Comparison of ENCODE assay signal across 14 cellular contexts in the genomic region with DNA sequence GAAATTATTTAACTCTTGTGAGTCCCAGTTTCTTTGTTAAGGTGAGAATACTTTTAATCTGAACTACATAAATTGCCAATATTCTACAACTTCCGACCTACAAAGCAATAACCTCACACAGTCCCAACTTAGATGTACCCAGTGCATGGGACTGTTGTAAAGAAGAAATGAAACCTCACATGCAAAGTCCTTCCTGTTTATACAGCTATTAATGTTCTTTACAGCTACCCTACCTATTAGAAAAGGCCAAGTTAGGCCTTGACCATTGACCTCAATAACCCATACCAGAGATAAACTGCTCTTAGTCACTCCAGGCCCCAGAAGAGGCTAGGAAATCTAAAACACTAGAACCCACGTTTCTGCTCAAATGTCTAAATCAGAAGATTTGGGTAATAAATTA.
DNase-seq lines count a peak whose midpoint lies in the region; ATAC-seq and TF ChIP-seq lines count a peak whose summit lies in the region.
"Had no signal": no experiment of that assay in that cellular context is flagged by ENCODE, and none has a peak within 500 bp of the region (broad histone marks: within the 10 kb centered on the region; RNA-seq: fewer than 3 reads in every experiment).

No MANE protein-coding gene starts in this region.

- no peaks in the 10 kb centered on the region for H3K36me3 Mint-ChIP-seq in progenitor cell of endocrine pancreas (ENCODE audit: insufficient read depth)

- DNase-seq in progenitor cell of endocrine pancreas (ENCODE audit: low spot score, unreplicated experiment) (no peak), hepatic stellate cell (ENCODE audit: low spot score) (no peak), GM19238 (ENCODE audit: insufficient read length, low spot score) (no peak), DMS53 treated with DMSO at 0.1 percent for 48 hours (lab: John Stamatoyannopoulos, UW; ENCODE audit: unreplicated experiment) (no peak)
- DNase-seq: activated CD4-positive, alpha-beta memory T cell treated with anti-CD3 and anti-CD28 coated beads, Interleukin-2, amount 10 ng/mL, durations not matched to agents 7 days and 5 days; DMS79; gastrocnemius medialis; NCI-H446; trophoblast cell had no signal

- no peak for TF ChIP-seq CTCF in progenitor cell of endocrine pancreas (IDR thresholded peaks at IDR 0.05; ENCODE audit: unreplicated experiment)

- ATAC-seq in GM19035 (IDR thresholded peaks at IDR 0.05; ENCODE audit: unreplicated experiment), result peak; percentile 99
- peak; percentile 90 for ATAC-seq in GM21786 (IDR thresholded peaks at IDR 0.05; ENCODE audit: unreplicated experiment)
- ATAC-seq in HG03175 (IDR thresholded peaks at IDR 0.05; ENCODE audit: unreplicated experiment), result peak; percentile 83
- ATAC-seq: gastrocnemius medialis had no signal

- H3K4me3 Mint-ChIP-seq in progenitor cell of endocrine pancreas (ENCODE audit: low read depth), result no peak overlapping the region
- H3K4me3 Mint-ChIP-seq: activated CD4-positive, alpha-beta memory T cell treated with anti-CD3 and anti-CD28 coated beads, Interleukin-2, amount 10 ng/mL, durations not matched to agents 7 days and 5 days; nephron had no signal

- H3K27me3 Mint-ChIP-seq in progenitor cell of endocrine pancreas, result peaks cover 3% of the 10 kb centered on the region
- H3K27me3 Mint-ChIP-seq: activated CD4-positive, alpha-beta memory T cell treated with anti-CD3 and anti-CD28 coated beads, Interleukin-2, amount 10 ng/mL, durations not matched to agents 7 days and 5 days had no signal

- no peak overlapping the region for H3K27ac Mint-ChIP-seq in progenitor cell of endocrine pancreas
- H3K27ac Mint-ChIP-seq: activated CD4-positive, alpha-beta memory T cell treated with anti-CD3 and anti-CD28 coated beads, Interleukin-2, amount 10 ng/mL, durations not matched to agents 7 days and 5 days; activated T-helper 2 cell treated with anti-CD3 and anti-CD28 coated beads, Interferon-gamma antibody, Interleukin-2, Interleukin-4, amounts not matched to agents 10 μg/mL and 5 μg/mL and 100 μg/mL, durations not matched to agents 14 hours and 24 hours and 36 hours; nephron had no signal

- H3K9me3 Mint-ChIP-seq in progenitor cell of endocrine pancreas (ENCODE audit: low read depth), result no peaks in the 10 kb centered on the region
- H3K9me3 Mint-ChIP-seq: nephron had no signal

- H3K4me1 Mint-ChIP-seq in progenitor cell of endocrine pancreas (ENCODE audit: low read depth), result peaks cover 8% of the 10 kb centered on the region
- H3K4me1 Mint-ChIP-seq: activated CD4-positive, alpha-beta memory T cell treated with anti-CD3 and anti-CD28 coated beads, Interleukin-2, amount 10 ng/mL, durations not matched to agents 7 days and 5 days had no signal
